ENCODE assay signal across 8 cellular contexts in genomic region chr1:54547601-54548388, GRCh38. TPM values are rescaled to one million over a fixed set of nuclear protein-coding genes. Genes with fewer than 3 reads are reported as not detected.
DNase-seq lines count a peak whose midpoint lies in the region; ATAC-seq, FAIRE-seq and TF ChIP-seq lines count a peak whose summit lies in the region.

Gene ACOT11, plus strand, starts transcription at chr1:54548228. Its CDS starts 82 bp downstream, at chr1:54548310.

- TF ChIP-seq EP300 in H1 (IDR thresholded peaks at IDR 0.05; ENCODE audit: borderline replicate concordance in 1 of 2, low read depth in 2 of 2, low read length in 2 of 2) (no peak), transverse colon (IDR thresholded peaks at IDR 0.05; ENCODE audit: low read depth) (no peak)

- H3K14ac ChIP-seq in H1 (ENCODE audit: insufficient read length), result no peak within 1 kb of the TSS

- 0 out of 4 replicates have a peak within 1 kb of the TSS, but pooled peaks of 1 of the 2 experiments have one; percentile 17 for H3K4me2 ChIP-seq in H1 (ENCODE audit: insufficient read depth in 1 of 2, low read depth in 2 of 2, low read length in 2 of 2)

- peak; percentile 44 for DNase-seq in ELF-1 (ENCODE audit: low read depth, low spot score)
- peak; percentile 73 for DNase-seq in NCI-H524 treated with DMSO at 0.1 percent for 48 hours (lab: John Stamatoyannopoulos, UW)
- DNase-seq in H1 (ENCODE audit: low read depth in 1 of 2, low spot score in 2 of 2), result no peak
- peak; percentile 91 for DNase-seq in medulla oblongata (ENCODE audit: extremely low spot score)
- DNase-seq in transverse colon, result peak; percentile 70
- DNase-seq in GM12891 (ENCODE audit: insufficient read length, low spot score), result no peak
- DNase-seq in DMS53 (lab: John Stamatoyannopoulos, UW), result no peak

- H2BK20ac ChIP-seq in H1 (ENCODE audit: low read length), result no peak within 1 kb of the TSS

- peak; percentile 15 to 19; a peak in 3 of 4 replicates for TF ChIP-seq RAD21 in H1 (IDR thresholded peaks at IDR 0.05 in 1 of 2, conservative IDR thresholded peaks at IDR 0.05 in 1 of 2; ENCODE audit: low read depth in 2 of 2, low read length in 2 of 2)

- no peak within 1 kb of the TSS; the same call in none of the 2 replicates for H2BK5ac ChIP-seq in H1 (ENCODE audit: low read depth, low read length)

- no peaks in the 10 kb centered on the region for H3K9me3 ChIP-seq in H1 (ENCODE audit: insufficient read depth in 2 of 2, low read depth in 1 of 2, low read length in 1 of 2)
- H3K9me3 ChIP-seq in transverse colon, result no peaks in the 10 kb centered on the region

- H3K23ac ChIP-seq in H1 (ENCODE audit: insufficient read length), result no peak within 1 kb of the TSS

- no peak within 1 kb of the TSS for H2AK5ac ChIP-seq in H1 (ENCODE audit: low read depth, low read length)

- POLR2A ChIA-PET in H1 (lab: Charles Lee; ENCODE audit: partially characterized antibody), result interaction anchor here (0.5 to 1.5 kb wide), 5 partner anchors 17 to 207 kb away, joined by 3 to 4 read pairs (median 3); partner anchors contain the start of gene SSBP3

- no peak within 1 kb of the TSS for H2BK120ac ChIP-seq in H1 (replicated peaks; ENCODE audit: low read depth, low read length)

- no peak within 1 kb of the TSS for H4K8ac ChIP-seq in H1 (ENCODE audit: extremely low read depth, insufficient read depth, low read length)

- peak; percentile 33 to 51 (median 42); a peak in 3 of 4 replicates for TF ChIP-seq CTCF in H1 (IDR thresholded peaks at IDR 0.05; ENCODE audit: control extremely low read depth in 1 of 3, insufficient read depth in 1 of 3, low read depth in 1 of 3, low read length in 3 of 3)
- peak; percentile 11 to 68 (median 37) for TF ChIP-seq CTCF in transverse colon (IDR thresholded peaks at IDR 0.05)

- H2AFZ ChIP-seq in H1 (ENCODE audit: low read length), result no peak within 1 kb of the TSS

- no peak within 1 kb of the TSS for H3K4me3 ChIP-seq in H1 (ENCODE audit: extremely low read depth in 1 of 4, insufficient read depth in 2 of 4, low read depth in 3 of 4, low read length in 4 of 4)
- peak within 1 kb of the TSS in 3 of 4 donors; percentile 3 to 26 (median 8) for H3K4me3 ChIP-seq in transverse colon

- H3K27me3 ChIP-seq in H1 (replicated peaks in 1 of 4; ENCODE audit: control insufficient read depth in 3 of 4, extremely low read depth in 1 of 4, insufficient read depth in 3 of 4, low read length in 3 of 4), result no peaks in the 10 kb centered on the region
- no peaks in the 10 kb centered on the region for H3K27me3 ChIP-seq in transverse colon

- no peak within 1 kb of the TSS for H3K9ac ChIP-seq in H1 (replicated peaks in 1 of 4; ENCODE audit: extremely low read depth in 1 of 4, low read depth in 3 of 4, low read length in 3 of 4)

- intact Hi-C loops in transverse colon (cut with DNase I; ENCODE audit: low total_unique reads), result loop anchor here (5.0 kb wide), 1 partner anchor 35 kb away; no protein-coding TSS in a partner anchor

- H3K4me1 ChIP-seq in H1 (replicated peaks in 1 of 4; ENCODE audit: control insufficient read depth in 3 of 4, insufficient read depth in 4 of 4, low read length in 3 of 4) (peaks cover 3 to 17% (median 9%) of the 10 kb centered on the region in 4 experiments), transverse colon (peaks cover 8 to 32% (median 23%) of the 10 kb centered on the region in 4 donors)

- H4K20me1 ChIP-seq in H1 (replicated peaks in 1 of 2; ENCODE audit: control insufficient read depth in 1 of 2, insufficient read depth in 2 of 2, low read length in 2 of 2), result no peaks in the 10 kb centered on the region

- peaks cover 2% of the 10 kb centered on the region; the same call in 1 of the 2 replicates for H3K79me1 ChIP-seq in H1 (ENCODE audit: low read depth, low read length)

- H3K36me3 ChIP-seq in H1 (ENCODE audit: control insufficient read depth in 2 of 4, insufficient read depth in 4 of 4, low read length in 3 of 4) (no peaks in the 10 kb centered on the region), transverse colon (no peaks in the 10 kb centered on the region)

- in situ Hi-C loops in transverse colon (cut with MboI; ENCODE audit: low pct_ligation_motif_present in 1 of 4, low pct_unique_long_range_greater_than_20kb in 1 of 4, low sequenced_read_pairs in 3 of 4), result no loop called here

- H3K56ac ChIP-seq in H1 (replicated peaks; ENCODE audit: insufficient read length, low read depth, low read length), result no peak within 1 kb of the TSS

- H3K18ac ChIP-seq in H1 (ENCODE audit: extremely low read depth, low read length), result peak within 1 kb of the TSS; percentile 93

- H2BK15ac ChIP-seq in H1 (ENCODE audit: low read length), result 0 out of 2 replicates have a peak within 1 kb of the TSS, but pooled peaks have one; percentile 72

- peak within 1 kb of the TSS; percentile 26 for H4K91ac ChIP-seq in H1 (replicated peaks; ENCODE audit: insufficient read length, low read length)

- TF ChIP-seq POLR2A in H1 (IDR thresholded peaks at IDR 0.05; ENCODE audit: control extremely low read depth in 1 of 2, low read depth in 2 of 2, low read length in 2 of 2) (no peak), transverse colon (IDR thresholded peaks at IDR 0.05) (no peak), GM12891 (IDR thresholded peaks at IDR 0.05; ENCODE audit: low read depth, low read length) (no peak)

- no peak within 1 kb of the TSS for H3K27ac ChIP-seq in H1 (ENCODE audit: low read depth, low read length)
- peak within 1 kb of the TSS; percentile 61 to 87 (median 70) for H3K27ac ChIP-seq in transverse colon

- peak within 1 kb of the TSS; percentile 71; the same call in 1 of the 2 replicates for H2BK12ac ChIP-seq in H1 (ENCODE audit: low read depth, low read length)

- no peak within 1 kb of the TSS for H4K5ac ChIP-seq in H1 (ENCODE audit: insufficient read length, low read depth, low read length)

- H3K79me2 ChIP-seq in H1 (ENCODE audit: control insufficient read depth in 1 of 2, insufficient read depth in 2 of 2, low read length in 2 of 2), result no peaks in the 10 kb centered on the region

- peaks cover 2% of the 10 kb centered on the region; the same call in 1 of the 2 replicates for H3K23me2 ChIP-seq in H1 (ENCODE audit: low read depth, low read length)

- ATAC-seq in HG03442 (IDR thresholded peaks at IDR 0.05; ENCODE audit: unreplicated experiment), result no peak

- 69% methylated on average over 14 of the region's 25 CpGs; no CpG with 5 or more reads in 1 of the 2 experiments for WGBS in H1 (ENCODE audit: extremely low coverage in 1 of 2, insufficient coverage in 1 of 2, insufficient read length in 1 of 2, insufficient replicate concordance in 2 of 2, low coverage in 1 of 2, low lambda C conversion rate in 2 of 2, missing lambda C conversion rate in 1 of 2), 2 experiments
- WGBS in transverse colon (ENCODE audit: low coverage in 1 of 2), 2 donors, result 20 to 52% methylated on average over 2 to 25 of the region's 25 CpGs

- no peak for FAIRE-seq in H1 (lab: Jason Lieb, UNC)
- FAIRE-seq in GM12891 (lab: Jason Lieb, UNC), result no peak

- H3K4ac ChIP-seq in H1 (replicated peaks; ENCODE audit: insufficient read length, low read depth, low read length), result no peak within 1 kb of the TSS

- CTCF ChIA-PET in H1 (lab: Charles Lee; ENCODE audit: partially characterized antibody), result interaction anchor here (0.5 to 4.7 kb wide), 25 partner anchors 9 to 466 kb away, joined by 3 to 19 read pairs (median 4); no protein-coding TSS in a partner anchor

TF ChIP-seq in H1, 55 proteins besides CTCF, POLR2A, EP300 and RAD21 (continues in another document):
- TF ChIP-seq, protein P1, sequence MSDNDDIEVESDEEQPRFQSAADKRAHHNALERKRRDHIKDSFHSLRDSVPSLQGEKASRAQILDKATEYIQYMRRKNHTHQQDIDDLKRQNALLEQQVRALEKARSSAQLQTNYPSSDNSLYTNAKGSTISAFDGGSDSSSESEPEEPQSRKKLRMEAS (IDR thresholded peaks at IDR 0.05), result 0 out of 2 replicates have a peak, but pooled peaks have one; percentile 33
- TF ChIP-seq CEBPB (IDR thresholded peaks at IDR 0.05; ENCODE audit: low read depth, low read length) (no peak), SP1 (IDR thresholded peaks at IDR 0.05; ENCODE audit: low read depth, low read length) (no peak), YY1 (IDR thresholded peaks at IDR 0.05; ENCODE audit: low read depth, low read length) (no peak), SIN3A (conservative IDR thresholded peaks at IDR 0.05 in 1 of 2, IDR thresholded peaks at IDR 0.05 in 1 of 2; ENCODE audit: low read depth in 1 of 2, low read length in 2 of 2) (0 out of 4 replicates have a peak, but pooled peaks of 1 of the 2 experiments have one; percentile 13)

TF ChIP-seq in GM12891, 5 proteins besides CTCF, POLR2A, EP300 and RAD21:
- TF ChIP-seq SPI1 (IDR thresholded peaks at IDR 0.05; ENCODE audit: low read depth, low read length) (no peak), PAX5 (IDR thresholded peaks at IDR 0.05; ENCODE audit: insufficient read depth, low read length, severe bottlenecking) (no peak), POU2F2 (IDR thresholded peaks at IDR 0.05; ENCODE audit: low read depth, low read length) (no peak), POLR2AphosphoS5 (IDR thresholded peaks at IDR 0.05; ENCODE audit: low read depth, low read length) (no peak), TAF1 (IDR thresholded peaks at IDR 0.05; ENCODE audit: low read depth, low read length) (no peak)

RNA-seq across cellular contexts. Expression of gene ACOT11, which starts in this region (rescaled TPM):
- 3.5 and 3.8 TPM in 2 replicates for total RNA-seq in H1 (2021; fragmentation: NEBNext Ultra II Directional; extraction: Animal tissue kit (Norgen Biotek cat#: 25700))
- 4.5 and 5.6 TPM in 2 replicates for polyA plus RNA-seq in H1 (2011; rRNA removed)
- 4.2 TPM for polyA plus RNA-seq in H1 (2011; cell fraction: cytosol; rRNA removed)
- 9.9 TPM for polyA plus RNA-seq in H1 (2011; cell fraction: nucleus; rRNA removed)
- polyA plus RNA-seq in H1 (2012, experiment 1 of 2), result 2.9 to 4.1 TPM (median 3.4 TPM) in 4 replicates
- 3.2 TPM for polyA plus RNA-seq in H1 (2012, experiment 2 of 2)
- 2.8 TPM for polyA plus RNA-seq in H1 (2013, experiment 1 of 2)
- 2.5 TPM for polyA plus RNA-seq in H1 (2013, experiment 2 of 2)
- 6.1 and 6.3 TPM in 2 replicates for polyA minus RNA-seq in H1 (2011; rRNA and poly(A)+ RNA removed)
- 1.8 TPM for polyA minus RNA-seq in H1 (2011; cell fraction: cytosol; rRNA and poly(A)+ RNA removed)
- 8.7 TPM for polyA minus RNA-seq in H1 (2011; cell fraction: nucleus; rRNA and poly(A)+ RNA removed)
- 10 to 100 TPM; 70.6 to 79.7 (median 75.3) TPM for total RNA-seq in transverse colon
- polyA plus RNA-seq in GM12891 (2012; ENCODE audit: low read depth, missing spikeins), result 0.45 TPM

Comparison
In these comparisons a context has a peak if more than half of its experiments do, and no peak if none do; other contexts are left out.
1. RNA of gene ACOT11 (total RNA-seq): 70.6 to 79.7 TPM in transverse colon; 3.5 to 3.8 TPM in H1; every median in the first group is over 10 times any median in the second.
2. DNase-seq: peak in ELF-1 (single experiment), NCI-H524 treated with DMSO at 0.1 percent for 48 hours (single experiment), medulla oblongata (single experiment) and transverse colon (single experiment); none in H1 (0 of 2), GM12891 (single experiment) and DMS53 (single experiment).
3. H3K4me3 ChIP-seq: peak in transverse colon (3 of 4); none in H1 (0 of 4).